ENCODE assay signal across 8 cellular contexts in genomic region chr11:66371627-66372415, GRCh38. TPM values are rescaled to one million over a fixed set of nuclear protein-coding genes. Genes with fewer than 3 reads are reported as not detected.
DNase-seq lines count a peak whose midpoint lies in the region; ATAC-seq, FAIRE-seq and TF ChIP-seq lines count a peak whose summit lies in the region.

SLC29A2 (minus strand) TSS chr11:66371760; CDS start chr11:66371591, 169 bp downstream.

- FAIRE-seq in GM12892 (lab: Jason Lieb, UNC) = peak; percentile 48

- H3K4me3 ChIP-seq in coronary artery = peak within 1 kb of the TSS; percentile 92
- peak within 1 kb of the TSS; percentile 76 for H3K4me3 ChIP-seq in lung

- no peaks in the 10 kb centered on the region for H3K36me3 ChIP-seq in lung (ENCODE audit: control insufficient read depth in 2 of 2, insufficient read depth in 2 of 2, low read length in 2 of 2)

- TF ChIP-seq POLR2A in GM12892 (IDR thresholded peaks at IDR 0.05; ENCODE audit: low read depth, low read length) = no peak

- no peaks in the 10 kb centered on the region for H3K27me3 ChIP-seq in lung (ENCODE audit: control insufficient read depth, insufficient read depth)

- H3K27ac Mint-ChIP-seq in activated CD4-positive, alpha-beta T cell treated with anti-CD3 and anti-CD28 coated beads for 36 hours = peak within 1 kb of the TSS; percentile 91

- H3K4me3 Mint-ChIP-seq in activated CD4-positive, alpha-beta T cell treated with anti-CD3 and anti-CD28 coated beads for 36 hours = peak within 1 kb of the TSS; percentile 91

- peak; percentile 73 for DNase-seq in GM12892 (ENCODE audit: insufficient read length)
- DNase-seq in NCI-H2196 treated with DMSO at 0.1 percent for 48 hours (lab: John Stamatoyannopoulos, UW; ENCODE audit: unreplicated experiment) = peak; percentile 80
- DNase-seq in activated CD4-positive, alpha-beta T cell treated with anti-CD3 and anti-CD28 coated beads for 36 hours = peak; percentile 92
- no peak for DNase-seq in coronary artery (ENCODE audit: low spot score)
- DNase-seq in lung (ENCODE audit: low spot score) = peak; percentile 86
- peak; percentile 72 for DNase-seq in stimulated activated CD8-positive, alpha-beta memory T cell treated with anti-CD3 and anti-CD28 coated beads, Interleukin-12 subunit alpha, Interleukin-12 subunit beta, amount 100 ng/mL, for 4 hours (ENCODE audit: low read depth)
- DNase-seq in NK-92 (lab: John Stamatoyannopoulos, UW; ENCODE audit: unreplicated experiment) = no peak

- intact Hi-C loops in activated CD4-positive, alpha-beta T cell treated with anti-CD3 and anti-CD28 coated beads for 36 hours (cut with DNase I, micrococcal nuclease) = loop anchor here (1.0 to 2.0 kb wide), 9 partner anchors 15 to 512 kb away; partner anchors contain the start of genes BRMS1 (in 1 of the 2), DPP3 (in 1 of the 2), MRPL11 (in 1 of the 2) and MUS81 (in 1 of the 2)

- H3K9me3 ChIP-seq in lung (ENCODE audit: control insufficient read depth in 2 of 2, insufficient read depth in 1 of 2, low read length in 1 of 2) = no peaks in the 10 kb centered on the region

- POLR2A ChIA-PET in activated CD4-positive, alpha-beta T cell treated with anti-CD3 and anti-CD28 coated beads for 36 hours (lab: Charles Lee) = interaction anchor here (1.1 to 1.2 kb wide), 2 partner anchors 14 to 26 kb away, joined by 3 to 12 read pairs; no protein-coding TSS in a partner anchor

- peaks cover 19% of the 10 kb centered on the region for H3K4me1 Mint-ChIP-seq in activated CD4-positive, alpha-beta T cell treated with anti-CD3 and anti-CD28 coated beads for 36 hours

- no peaks in the 10 kb centered on the region for H3K27me3 Mint-ChIP-seq in activated CD4-positive, alpha-beta T cell treated with anti-CD3 and anti-CD28 coated beads for 36 hours

- CTCF ChIA-PET in activated CD4-positive, alpha-beta T cell treated with anti-CD3 and anti-CD28 coated beads for 36 hours (lab: Charles Lee) = interaction anchor here (0.6 to 1.5 kb wide), 8 partner anchors 8 to 40 kb away, joined by 3 to 9 read pairs (median 4); no protein-coding TSS in a partner anchor

- peaks cover 6% of the 10 kb centered on the region for H3K36me3 Mint-ChIP-seq in activated CD4-positive, alpha-beta T cell treated with anti-CD3 and anti-CD28 coated beads for 36 hours (ENCODE audit: low read depth)

- H3K9me3 Mint-ChIP-seq in activated CD4-positive, alpha-beta T cell treated with anti-CD3 and anti-CD28 coated beads for 36 hours (ENCODE audit: low read depth) = no peaks in the 10 kb centered on the region

- H3K4me1 ChIP-seq in lung (ENCODE audit: control insufficient read depth in 2 of 2, insufficient read depth in 2 of 2, low read length in 2 of 2) = peaks cover 0 to 10% of the 10 kb centered on the region in 2 donors

- WGBS in lung, 2 donors = 0 to 1% methylated on average over 55 to 72 of the region's 72 CpGs

- peak; percentile 49 for ATAC-seq in HG03045 (IDR thresholded peaks at IDR 0.05; ENCODE audit: unreplicated experiment)
- peak; percentile 87 for ATAC-seq in activated CD4-positive, alpha-beta T cell treated with anti-CD3 and anti-CD28 coated beads for 36 hours
- ATAC-seq in lung (ENCODE audit: insufficient read depth, low FRiP score) = peak; percentile 84

- peak within 1 kb of the TSS; percentile 37 to 53 for H3K27ac ChIP-seq in coronary artery
- H3K27ac ChIP-seq in lung (ENCODE audit: low read depth in 1 of 2, low read length in 1 of 2) = peak within 1 kb of the TSS; percentile 84 to 93

- TF ChIP-seq CTCF in coronary artery (IDR thresholded peaks at IDR 0.05) (no peak), lung (IDR thresholded peaks at IDR 0.05; ENCODE audit: control extremely low read depth, extremely low read depth) (no peak)

RNA-seq across cellular contexts. Expression of gene SLC29A2, which starts in this region (rescaled TPM):
- 6.6 TPM for polyA plus RNA-seq in GM12892 (2012; ENCODE audit: missing spikeins)
- total RNA-seq in activated CD4-positive, alpha-beta T cell treated with anti-CD3 and anti-CD28 coated beads for 36 hours = 10 to 100 TPM; 13.6 to 14.4 TPM
- 10 to 100 TPM in 1 of 2 donors, 1 to 10 TPM in 1; 6.5 to 19.4 TPM for total RNA-seq in lung
- polyA plus RNA-seq in lung = 10 to 100 TPM; 13.1 to 14.3 TPM

Comparison
In these comparisons a context has a peak if more than half of its experiments do, and no peak if none do; other contexts are left out.
1. DNase-seq: peak in GM12892 (single experiment), NCI-H2196 treated with DMSO at 0.1 percent for 48 hours (single experiment), activated CD4-positive, alpha-beta T cell treated with anti-CD3 and anti-CD28 coated beads for 36 hours (single experiment), lung (single experiment) and stimulated activated CD8-positive, alpha-beta memory T cell treated with anti-CD3 and anti-CD28 coated beads, Interleukin-12 subunit alpha, Interleukin-12 subunit beta, amount 100 ng/mL, for 4 hours (single experiment); none in coronary artery (single experiment) and NK-92 (single experiment).
2. Peak in every context shown above with its lines, with median percentiles within 50 percentile points of each other: ATAC-seq.